Comparison of ENCODE assay signal across 10 cellular contexts in genomic region chr2:218516614-218517013, GRCh38. TPM values are rescaled to one million over a fixed set of nuclear protein-coding genes. Genes with fewer than 3 reads are reported as not detected.
DNase-seq lines count a peak whose midpoint lies in the region; ATAC-seq, FAIRE-seq and TF ChIP-seq lines count a peak whose summit lies in the region.
"Had no signal": no experiment of that assay in that cellular context is flagged by ENCODE, and none has a peak within 500 bp of the region (broad histone marks: within the 10 kb centered on the region; RNA-seq: fewer than 3 reads in every experiment).

No MANE protein-coding gene starts in this region.

- peaks cover 30 to 54% of the 10 kb centered on the region in 2 donors for H3K36me3 Mint-ChIP-seq in stimulated activated naive B cell treated with anti-CD40 and anti-IgM and Interleukin-4, amounts not matched to agents 10 μg/mL and 1 μg/mL and 100 μg/mL, for 72 hours

- H3K4me1 Mint-ChIP-seq in stimulated activated naive B cell treated with anti-CD40 and anti-IgM and Interleukin-4, amounts not matched to agents 10 μg/mL and 1 μg/mL and 100 μg/mL, for 72 hours, result peaks cover 7 to 13% of the 10 kb centered on the region in 2 donors

- H3K9me3 ChIP-seq in Peyer's patch, result no peaks in the 10 kb centered on the region
- no peaks in the 10 kb centered on the region for H3K9me3 ChIP-seq in tibial artery

- no peaks in the 10 kb centered on the region for H3K27me3 Mint-ChIP-seq in stimulated activated naive B cell treated with anti-CD40 and anti-IgM and Interleukin-4, amounts not matched to agents 10 μg/mL and 1 μg/mL and 100 μg/mL, for 72 hours

- H3K4me1 ChIP-seq in Peyer's patch, result no peaks in the 10 kb centered on the region
- H3K4me1 ChIP-seq in tibial artery, result no peaks in the 10 kb centered on the region

- intact Hi-C loops in tibial artery (cut with DNase I; ENCODE audit: low total_unique reads), result no loop called here

- H3K27me3 ChIP-seq in Peyer's patch, result no peaks in the 10 kb centered on the region
- H3K27me3 ChIP-seq in tibial artery, result no peaks in the 10 kb centered on the region

- ATAC-seq in GM21717 (IDR thresholded peaks at IDR 0.05; ENCODE audit: unreplicated experiment) (no peak), HG03571 (IDR thresholded peaks at IDR 0.05; ENCODE audit: unreplicated experiment) (no peak)
- no peak for ATAC-seq in stimulated activated naive B cell treated with anti-CD40 and anti-IgM and Interleukin-4, amounts not matched to agents 10 μg/mL and 1 μg/mL and 100 μg/mL, for 72 hours (replicated peaks)

- H3K9me3 Mint-ChIP-seq in stimulated activated naive B cell treated with anti-CD40 and anti-IgM and Interleukin-4, amounts not matched to agents 10 μg/mL and 1 μg/mL and 100 μg/mL, for 72 hours, result no peaks in the 10 kb centered on the region

- H3K36me3 ChIP-seq in Peyer's patch, result peaks cover 0 to 12% (median 0%) of the 10 kb centered on the region in 3 donors
- peaks cover 0 to 31% (median 0%) of the 10 kb centered on the region in 3 donors for H3K36me3 ChIP-seq in tibial artery

- TF ChIP-seq CTCF in Peyer's patch (IDR thresholded peaks at IDR 0.05) (peak in 5 of 6 experiments; percentile 20 to 43 (median 26)), fibroblast of villous mesenchyme (IDR thresholded peaks at IDR 0.05; ENCODE audit: insufficient read depth, low read depth, low read length) (peak; percentile 45), tibial artery (IDR thresholded peaks at IDR 0.05) (no peak)

- no peak overlapping the region for H3K4me3 Mint-ChIP-seq in stimulated activated naive B cell treated with anti-CD40 and anti-IgM and Interleukin-4, amounts not matched to agents 10 μg/mL and 1 μg/mL and 100 μg/mL, for 72 hours

- H3K4me3 ChIP-seq in Peyer's patch, result no peak overlapping the region
- no peak overlapping the region for H3K4me3 ChIP-seq in fibroblast of villous mesenchyme (ENCODE audit: low read depth, low read length)
- no peak overlapping the region for H3K4me3 ChIP-seq in tibial artery
- H3K4me3 ChIP-seq: SK-N-MC had no signal

- no peak for TF ChIP-seq POLR2A in Peyer's patch (IDR thresholded peaks at IDR 0.05)

- FAIRE-seq in A204.1 (lab: Jason Lieb, UNC), result peak; percentile 29

- H3K27ac ChIP-seq in Peyer's patch, result no peak overlapping the region
- H3K27ac ChIP-seq in tibial artery, result no peak overlapping the region

- no peak overlapping the region for H3K27ac Mint-ChIP-seq in stimulated activated naive B cell treated with anti-CD40 and anti-IgM and Interleukin-4, amounts not matched to agents 10 μg/mL and 1 μg/mL and 100 μg/mL, for 72 hours

- peak; percentile 18 for DNase-seq in EL
- DNase-seq in Peyer's patch, result no peak
- peak; percentile 19 for DNase-seq in fibroblast of villous mesenchyme (ENCODE audit: low read depth)
- no peak for DNase-seq in tibial artery
- DNase-seq in stimulated activated naive B cell treated with anti-CD40 and anti-IgM and Interleukin-4, amounts not matched to agents 10 μg/mL and 1 μg/mL and 100 μg/mL, for 72 hours, result no peak
- DNase-seq: amygdala had no signal

RNA-seq across cellular contexts. Expression of gene USP37, which starts 51.5 kb away (rescaled TPM):
- total RNA-seq in Peyer's patch, result 10 to 100 TPM; 12.6 to 44.6 (median 21.8) TPM
- total RNA-seq in fibroblast of villous mesenchyme, result 18.0 and 21.2 TPM in 2 replicates

RNA-seq across cellular contexts. Expression of gene CNOT9, which starts 52.0 kb away (rescaled TPM):
- total RNA-seq in Peyer's patch (10 to 100 TPM; 27.2 to 54.2 (median 51.5) TPM), fibroblast of villous mesenchyme (69.6 and 86.8 TPM in 2 replicates)

Comparison
In these comparisons a context has a peak if more than half of its experiments do, and no peak if none do; other contexts are left out.
1. DNase-seq: peak in EL (single experiment) and fibroblast of villous mesenchyme (single experiment); none in Peyer's patch (0 of 3), tibial artery (0 of 2) and stimulated activated naive B cell treated with anti-CD40 and anti-IgM and Interleukin-4, amounts not matched to agents 10 μg/mL and 1 μg/mL and 100 μg/mL, for 72 hours (single experiment).
2. CTCF ChIP-seq: peak in Peyer's patch (5 of 6) and fibroblast of villous mesenchyme (single experiment); none in tibial artery (0 of 2).